Comparison of ENCODE assay signal across 8 cellular contexts in the genomic region with DNA sequence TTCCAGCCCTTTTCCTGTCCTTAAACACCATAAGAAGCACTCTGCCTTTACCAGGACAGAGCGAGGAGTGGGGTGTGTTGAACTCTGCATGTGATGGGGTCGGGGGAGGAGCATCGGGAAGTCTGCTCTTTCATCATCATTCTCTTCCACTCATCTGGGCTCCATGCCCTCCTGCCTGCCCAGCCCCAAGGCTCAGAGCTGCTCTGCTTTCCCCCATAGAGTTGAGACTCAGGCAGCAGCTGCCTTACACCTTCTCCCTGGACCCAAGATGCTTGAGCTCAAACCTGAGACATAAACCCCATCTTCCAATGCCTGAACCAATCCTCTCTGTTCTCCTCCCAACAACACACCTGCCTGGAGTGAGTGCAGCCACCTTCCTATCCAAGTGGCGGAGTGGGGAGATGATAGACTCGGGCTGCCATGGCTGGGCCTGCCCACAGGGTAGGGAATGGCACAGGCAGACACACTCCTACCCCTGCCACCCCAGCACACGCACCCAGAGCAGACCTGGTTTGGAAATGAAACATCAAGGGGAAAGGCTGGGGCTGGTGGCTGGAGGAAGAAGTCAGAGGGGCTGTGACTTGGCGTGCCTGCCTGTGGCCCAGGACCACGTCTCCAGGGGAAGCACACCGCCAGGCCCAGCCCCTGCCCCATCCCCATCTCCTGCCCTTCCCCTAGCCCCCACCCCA. TPM values are rescaled to one million over a fixed set of nuclear protein-coding genes. Genes with fewer than 3 reads are reported as not detected.
DNase-seq lines count a peak whose midpoint lies in the region; ATAC-seq, FAIRE-seq and TF ChIP-seq lines count a peak whose summit lies in the region.

No MANE protein-coding gene starts in this region.

- CTCF ChIA-PET in activated CD4-positive, alpha-beta T cell treated with anti-CD3 and anti-CD28 coated beads for 36 hours (lab: Charles Lee): interaction anchor here (0.7 to 1.7 kb wide), 5 partner anchors 13 to 69 kb away, joined by 3 to 10 read pairs (median 3); no protein-coding TSS in a partner anchor
- CTCF ChIA-PET in activated naive CD4-positive, alpha-beta T cell treated with anti-CD3 and anti-CD28 coated beads for 36 hours (lab: Charles Lee): interaction anchor here (0.6 to 3.1 kb wide), 6 partner anchors 11 to 1703 kb away, joined by 3 to 13 read pairs (median 5); no protein-coding TSS in a partner anchor

- H4K20me1 ChIP-seq in MM.1S (ENCODE audit: insufficient read depth, low read length): no peaks in the 10 kb centered on the region

- ATAC-seq in activated CD4-positive, alpha-beta T cell treated with anti-CD3 and anti-CD28 coated beads for 36 hours: peak; percentile 30

- peaks cover 6% of the 10 kb centered on the region for H3K36me3 ChIP-seq in left ventricle myocardium inferior
- H3K36me3 ChIP-seq in MM.1S (replicated peaks; ENCODE audit: insufficient read depth, low read length): no peaks in the 10 kb centered on the region

- TF ChIP-seq CTCF in left ventricle myocardium inferior (IDR thresholded peaks at IDR 0.05; ENCODE audit: borderline replicate concordance) (no peak), MM.1S (IDR thresholded peaks at IDR 0.05; ENCODE audit: low read length) (no peak)

- peak overlapping the region; percentile 90 for H3K27ac ChIP-seq in left ventricle myocardium inferior (replicated peaks)
- H3K27ac ChIP-seq in MM.1S (ENCODE audit: low read length): no peak overlapping the region

- peaks cover 33% of the 10 kb centered on the region for H3K4me1 Mint-ChIP-seq in activated CD4-positive, alpha-beta T cell treated with anti-CD3 and anti-CD28 coated beads for 36 hours
- peaks cover 29% of the 10 kb centered on the region for H3K4me1 Mint-ChIP-seq in activated naive CD4-positive, alpha-beta T cell treated with anti-CD3 and anti-CD28 coated beads for 36 hours (ENCODE audit: low read depth)

- H3K27ac Mint-ChIP-seq in activated CD4-positive, alpha-beta T cell treated with anti-CD3 and anti-CD28 coated beads for 36 hours: peak overlapping the region; percentile 85
- peak overlapping the region; percentile 87 for H3K27ac Mint-ChIP-seq in activated naive CD4-positive, alpha-beta T cell treated with anti-CD3 and anti-CD28 coated beads for 36 hours

- H3K4me1 ChIP-seq in left ventricle myocardium inferior (peaks cover 100% of the 10 kb centered on the region), MM.1S (ENCODE audit: low read length) (peaks cover 12% of the 10 kb centered on the region)

- H3K9me3 ChIP-seq in left ventricle myocardium inferior (replicated peaks) (no peaks in the 10 kb centered on the region), MM.1S (replicated peaks; ENCODE audit: insufficient read depth, low read length) (no peaks in the 10 kb centered on the region)

- intact Hi-C loops in activated CD4-positive, alpha-beta T cell treated with anti-CD3 and anti-CD28 coated beads for 36 hours (cut with DNase I, micrococcal nuclease): loop anchor here (1.0 to 10.0 kb wide), 3 partner anchors 28 to 69 kb away; partner anchors contain the start of genes FRS3 (in 1 of the 2) and TFEB (in 1 of the 2)
- intact Hi-C loops in activated naive CD4-positive, alpha-beta T cell treated with anti-CD3 and anti-CD28 coated beads for 36 hours (cut with micrococcal nuclease): loop anchor here (1.0 to 10.0 kb wide), 5 partner anchors 24 to 338 kb away; partner anchors contain the start of gene TFEB
- intact Hi-C loops in left ventricle myocardium inferior (cut with micrococcal nuclease): no loop called here

- H3K36me3 Mint-ChIP-seq in activated CD4-positive, alpha-beta T cell treated with anti-CD3 and anti-CD28 coated beads for 36 hours (ENCODE audit: low read depth): no peaks in the 10 kb centered on the region
- H3K36me3 Mint-ChIP-seq in activated naive CD4-positive, alpha-beta T cell treated with anti-CD3 and anti-CD28 coated beads for 36 hours (ENCODE audit: low read depth): no peaks in the 10 kb centered on the region

- H3K27me3 Mint-ChIP-seq in activated CD4-positive, alpha-beta T cell treated with anti-CD3 and anti-CD28 coated beads for 36 hours: no peaks in the 10 kb centered on the region
- H3K27me3 Mint-ChIP-seq in activated naive CD4-positive, alpha-beta T cell treated with anti-CD3 and anti-CD28 coated beads for 36 hours (ENCODE audit: low read depth): no peaks in the 10 kb centered on the region

- no peaks in the 10 kb centered on the region for H3K9me2 ChIP-seq in MM.1S (replicated peaks; ENCODE audit: insufficient read depth, low read length)

- H3K4me2 ChIP-seq in MM.1S (ENCODE audit: low read depth, low read length): no peak overlapping the region

- no peak for FAIRE-seq in RCC 7860 (lab: Jason Lieb, UNC)

- POLR2A ChIA-PET in activated CD4-positive, alpha-beta T cell treated with anti-CD3 and anti-CD28 coated beads for 36 hours (lab: Charles Lee): interaction anchor here (0.6 kb wide), 1 partner anchor 275 kb away, joined by 4 read pairs; no protein-coding TSS in a partner anchor

- H2AFZ ChIP-seq in MM.1S (ENCODE audit: low read length): no peak overlapping the region

- H3K9me3 Mint-ChIP-seq in activated CD4-positive, alpha-beta T cell treated with anti-CD3 and anti-CD28 coated beads for 36 hours (ENCODE audit: low read depth): no peaks in the 10 kb centered on the region
- no peaks in the 10 kb centered on the region for H3K9me3 Mint-ChIP-seq in activated naive CD4-positive, alpha-beta T cell treated with anti-CD3 and anti-CD28 coated beads for 36 hours

- H3K27me3 ChIP-seq in left ventricle myocardium inferior (ENCODE audit: low read depth) (no peaks in the 10 kb centered on the region), MM.1S (replicated peaks; ENCODE audit: insufficient read depth, low read length) (no peaks in the 10 kb centered on the region)

- DNase-seq in activated CD4-positive, alpha-beta T cell treated with anti-CD3 and anti-CD28 coated beads for 36 hours: peak; percentile 41
- DNase-seq in activated CD4-positive, alpha-beta T cell treated with anti-CD3 and anti-CD28 coated beads, Interleukin-2, amount 50 U/mL, for 4 hours: no peak
- DNase-seq in activated naive CD4-positive, alpha-beta T cell treated with anti-CD3 and anti-CD28 coated beads for 36 hours: peak; percentile 35
- DNase-seq in left ventricle myocardium inferior (no peak), COR-L47 (lab: John Stamatoyannopoulos, UW) (no peak), RCC 7860 (ENCODE audit: low spot score) (no peak), MM.1S (no peak)
- peak; percentile 17 for DNase-seq in stimulated activated CD4-positive, alpha-beta T cell treated with anti-CD3 and anti-CD28 coated beads, Interleukin-4, amount 100 ng/mL, for 24 hours

- no peaks in the 10 kb centered on the region for H3F3A ChIP-seq in MM.1S (ENCODE audit: insufficient read depth, low read length)

- H3K9ac ChIP-seq in MM.1S (ENCODE audit: low read length): no peak overlapping the region

- no peaks in the 10 kb centered on the region for H3K79me2 ChIP-seq in MM.1S (ENCODE audit: low read length)

- no peak overlapping the region for H3K4me3 ChIP-seq in left ventricle myocardium inferior
- no peak overlapping the region for H3K4me3 ChIP-seq in MM.1S (ENCODE audit: low read length)

- H3K4me3 Mint-ChIP-seq in activated CD4-positive, alpha-beta T cell treated with anti-CD3 and anti-CD28 coated beads for 36 hours: peak overlapping the region; percentile 33
- H3K4me3 Mint-ChIP-seq in activated naive CD4-positive, alpha-beta T cell treated with anti-CD3 and anti-CD28 coated beads for 36 hours: peak overlapping the region; percentile 63

RNA-seq across cellular contexts. Expression of gene TFEB, which starts 28.4 kb away (rescaled TPM):
- 1 to 10 TPM; 8.5 to 9.2 TPM for total RNA-seq in activated CD4-positive, alpha-beta T cell treated with anti-CD3 and anti-CD28 coated beads for 36 hours
- 1 to 10 TPM; 5.7 to 7.9 TPM for total RNA-seq in activated naive CD4-positive, alpha-beta T cell treated with anti-CD3 and anti-CD28 coated beads for 36 hours
- total RNA-seq in left ventricle myocardium inferior: 39.9 TPM

RNA-seq across cellular contexts. Expression of gene PGC, which starts 40.2 kb away (rescaled TPM):
- total RNA-seq in activated CD4-positive, alpha-beta T cell treated with anti-CD3 and anti-CD28 coated beads for 36 hours: not detected
- total RNA-seq in activated naive CD4-positive, alpha-beta T cell treated with anti-CD3 and anti-CD28 coated beads for 36 hours: not detected
- total RNA-seq in left ventricle myocardium inferior: not detected

Comparison
In these comparisons a context has a peak if more than half of its experiments do, and no peak if none do; other contexts are left out.
1. DNase-seq: peak in activated CD4-positive, alpha-beta T cell treated with anti-CD3 and anti-CD28 coated beads for 36 hours (single experiment), activated naive CD4-positive, alpha-beta T cell treated with anti-CD3 and anti-CD28 coated beads for 36 hours (single experiment) and stimulated activated CD4-positive, alpha-beta T cell treated with anti-CD3 and anti-CD28 coated beads, Interleukin-4, amount 100 ng/mL, for 24 hours (single experiment); none in activated CD4-positive, alpha-beta T cell treated with anti-CD3 and anti-CD28 coated beads, Interleukin-2, amount 50 U/mL, for 4 hours (0 of 2), left ventricle myocardium inferior (single experiment), COR-L47 (single experiment), RCC 7860 (single experiment) and MM.1S (single experiment).